Comparison of ENCODE assay signal across 9 cellular contexts in genomic region chr16:87344931-87345631, GRCh38. TPM values are rescaled to one million over a fixed set of nuclear protein-coding genes. Genes with fewer than 3 reads are reported as not detected.
DNase-seq lines count a peak whose midpoint lies in the region; ATAC-seq and TF ChIP-seq lines count a peak whose summit lies in the region.
"Had no signal": no experiment of that assay in that cellular context is flagged by ENCODE, and none has a peak within 500 bp of the region (broad histone marks: within the 10 kb centered on the region; RNA-seq: fewer than 3 reads in every experiment).

No MANE protein-coding gene starts in this region.

- no peaks in the 10 kb centered on the region for H3K27me3 ChIP-seq in H9 (ENCODE audit: insufficient read depth, low read length)
- H3K27me3 ChIP-seq: pancreas had no signal

- TF ChIP-seq CTCF in H9 (conservative IDR thresholded peaks at IDR 0.05) (no peak), fibroblast of the aortic adventitia (IDR thresholded peaks at IDR 0.05; ENCODE audit: insufficient read depth, low read length) (no peak)

- ATAC-seq in activated CD8-positive, alpha-beta memory T cell treated with anti-CD3 and anti-CD28 coated beads, Interleukin-2, amount 10 ng/mL, durations not matched to agents 7 days and 5 days = peak; percentile 72
- ATAC-seq in GM21447 (IDR thresholded peaks at IDR 0.05; ENCODE audit: unreplicated experiment) (no peak), GM21737 (IDR thresholded peaks at IDR 0.05; ENCODE audit: unreplicated experiment) (no peak)

- CTCF ChIA-PET in activated CD8-positive, alpha-beta memory T cell treated with anti-CD3 and anti-CD28 coated beads, Interleukin-2, amount 10 ng/mL, durations not matched to agents 7 days and 5 days (lab: Charles Lee) = interaction anchor here (1.0 to 1.6 kb wide), 3 partner anchors 21 to 39 kb away, joined by 3 to 5 read pairs (median 4); partner anchors contain the start of gene FBXO31

- no peaks in the 10 kb centered on the region for H3K9me3 Mint-ChIP-seq in H9
- H3K9me3 Mint-ChIP-seq in activated CD8-positive, alpha-beta memory T cell treated with anti-CD3 and anti-CD28 coated beads, Interleukin-2, amount 10 ng/mL, durations not matched to agents 7 days and 5 days (ENCODE audit: low read depth) = no peaks in the 10 kb centered on the region

- no peaks in the 10 kb centered on the region for H3K23me2 ChIP-seq in H9 (ENCODE audit: insufficient read length, low read depth, low read length, poor library complexity, severe bottlenecking)

- H3K36me3 Mint-ChIP-seq in H9 (ENCODE audit: insufficient read depth in 1 of 3, low read depth in 3 of 3) = peaks cover 6 to 17% (median 6%) of the 10 kb centered on the region in 3 experiments; a peak in 6 of 7 replicates
- H3K36me3 Mint-ChIP-seq in activated CD8-positive, alpha-beta memory T cell treated with anti-CD3 and anti-CD28 coated beads, Interleukin-2, amount 10 ng/mL, durations not matched to agents 7 days and 5 days = peaks cover 23% of the 10 kb centered on the region

- no peak overlapping the region for H3K56ac ChIP-seq in H9 (ENCODE audit: insufficient read length, low read depth, low read length)

- H3K18ac ChIP-seq in H9 (ENCODE audit: insufficient read length, low read depth, low read length) = no peak overlapping the region

- no peak overlapping the region for H3K4me2 ChIP-seq in H9 (ENCODE audit: insufficient read depth, insufficient read length, low read length)

- no peak overlapping the region for H3K9ac ChIP-seq in H9 (ENCODE audit: extremely low read depth, insufficient read length, low read length)

- no peaks in the 10 kb centered on the region for H3K79me2 ChIP-seq in H9 (ENCODE audit: insufficient read depth, low read length)

- no peak overlapping the region for H2BK12ac ChIP-seq in H9 (ENCODE audit: insufficient read length, low read depth, low read length)

- no peak overlapping the region for H2AFZ ChIP-seq in H9 (ENCODE audit: low read length)

- peaks cover 9 to 29% of the 10 kb centered on the region in 2 experiments for H3K4me1 Mint-ChIP-seq in H9
- H3K4me1 Mint-ChIP-seq in activated CD8-positive, alpha-beta memory T cell treated with anti-CD3 and anti-CD28 coated beads, Interleukin-2, amount 10 ng/mL, durations not matched to agents 7 days and 5 days = peaks cover 18% of the 10 kb centered on the region

- no peak overlapping the region for H3K4me3 ChIP-seq in fibroblast of the aortic adventitia (ENCODE audit: low read depth, low read length)
- H3K4me3 ChIP-seq: pancreas had no signal

- H3K27ac ChIP-seq in H9 (ENCODE audit: insufficient read length, low read depth, low read length) = no peak overlapping the region
- H3K27ac ChIP-seq: pancreas had no signal

- H2BK120ac ChIP-seq in H9 (ENCODE audit: low read depth, low read length, poor library complexity, severe bottlenecking) = no peak overlapping the region

- no peak overlapping the region for H3T11ph ChIP-seq in H9 (ENCODE audit: low read length)

- H3K23ac ChIP-seq in H9 (ENCODE audit: insufficient read length, low read depth, low read length) = no peak overlapping the region

- H3K14ac ChIP-seq in H9 (ENCODE audit: insufficient read depth, low read length) = no peak overlapping the region

- H2BK20ac ChIP-seq in H9 (ENCODE audit: low read depth, low read length, poor library complexity, severe bottlenecking) = no peak overlapping the region

- H2BK5ac ChIP-seq in H9 (ENCODE audit: insufficient read length, low read length) = no peak overlapping the region

- no peak overlapping the region for H2AK5ac ChIP-seq in H9 (ENCODE audit: insufficient read length, low read length)

- no peaks in the 10 kb centered on the region; the same call in 1 of the 2 replicates for H3K4me1 ChIP-seq in H9 (ENCODE audit: insufficient read depth, low read length)
- H3K4me1 ChIP-seq: pancreas had no signal

- H3K27ac Mint-ChIP-seq in H9 = peak overlapping the region; percentile 3 to 93 (median 80); a peak in 6 of 7 replicates
- H3K27ac Mint-ChIP-seq in activated CD8-positive, alpha-beta memory T cell treated with anti-CD3 and anti-CD28 coated beads, Interleukin-2, amount 10 ng/mL, durations not matched to agents 7 days and 5 days = peak overlapping the region; percentile 86

- no peak overlapping the region; a peak in 1 of 5 replicates for H3K4me3 Mint-ChIP-seq in H9
- peak overlapping the region; percentile 62 for H3K4me3 Mint-ChIP-seq in activated CD8-positive, alpha-beta memory T cell treated with anti-CD3 and anti-CD28 coated beads, Interleukin-2, amount 10 ng/mL, durations not matched to agents 7 days and 5 days

- H3K79me1 ChIP-seq in H9 (ENCODE audit: insufficient read depth, low read depth, low read length, poor library complexity, severe bottlenecking) = peaks cover 3% of the 10 kb centered on the region

- H2BK15ac ChIP-seq in H9 (ENCODE audit: low read depth, low read length) = no peak overlapping the region

- no peaks in the 10 kb centered on the region for H3K9me3 ChIP-seq in H9 (ENCODE audit: control insufficient read depth, low read depth, low read length)
- H3K9me3 ChIP-seq: pancreas had no signal

- no peak overlapping the region for H4K5ac ChIP-seq in H9 (ENCODE audit: insufficient read length, low read depth, low read length)

- no peak overlapping the region for H3K4ac ChIP-seq in H9 (ENCODE audit: low read depth, low read length)

- H4K20me1 ChIP-seq in H9 (ENCODE audit: control insufficient read depth, insufficient read depth, insufficient read length) = no peaks in the 10 kb centered on the region

- WGBS in H9 (ENCODE audit: extremely low coverage, insufficient read length, low lambda C conversion rate) = no CpG with 5 or more reads among the region's 17 CpGs

- no peak overlapping the region for H4K8ac ChIP-seq in H9 (replicated peaks; ENCODE audit: insufficient read length, low read depth, low read length)

- H3K27me3 Mint-ChIP-seq in H9 (ENCODE audit: low read depth) = no peaks in the 10 kb centered on the region
- H3K27me3 Mint-ChIP-seq in activated CD8-positive, alpha-beta memory T cell treated with anti-CD3 and anti-CD28 coated beads, Interleukin-2, amount 10 ng/mL, durations not matched to agents 7 days and 5 days = no peaks in the 10 kb centered on the region

- no peak overlapping the region for H4K91ac ChIP-seq in H9 (ENCODE audit: insufficient read length, low read depth, low read length)

- DNase-seq in H9 (peak; percentile 39), fibroblast of the aortic adventitia (ENCODE audit: low read depth) (peak; percentile 20), NCI-H128 (lab: John Stamatoyannopoulos, UW; ENCODE audit: unreplicated experiment) (no peak), medulla oblongata (ENCODE audit: extremely low spot score) (no peak)
- DNase-seq in activated CD8-positive, alpha-beta memory T cell treated with anti-CD3 and anti-CD28 coated beads, Interleukin-2, amount 10 ng/mL, durations not matched to agents 7 days and 5 days = peak; percentile 79
- DNase-seq in stimulated activated CD4-positive, alpha-beta T cell treated with anti-CD3 and anti-CD28 coated beads, TNF-alpha, amount 100 ng/mL, for 1 hour (ENCODE audit: low read depth in 3 of 3, low spot score in 1 of 3) = peak; percentile 14 to 27 (median 25)
- DNase-seq: pancreas had no signal

RNA-seq across cellular contexts. Expression of gene C16orf95, which starts 27.9 kb away (rescaled TPM):
- total RNA-seq in H9 (2021) (4.5 and 5.6 TPM in 2 replicates), fibroblast of the aortic adventitia (ENCODE audit: low replicate concordance) (2.0 and 3.4 TPM in 2 replicates)
- 10 to 100 TPM; 11.2 to 13.6 TPM for total RNA-seq in activated CD8-positive, alpha-beta memory T cell treated with anti-CD3 and anti-CD28 coated beads, Interleukin-2, amount 10 ng/mL, durations not matched to agents 7 days and 5 days

RNA-seq across cellular contexts. Expression of gene FBXO31, which starts 38.5 kb away (rescaled TPM):
- 24.2 and 26.6 TPM in 2 replicates for total RNA-seq in H9 (2021)
- 10 to 100 TPM; 38.8 TPM for total RNA-seq in activated CD8-positive, alpha-beta memory T cell treated with anti-CD3 and anti-CD28 coated beads, Interleukin-2, amount 10 ng/mL, durations not matched to agents 7 days and 5 days
- total RNA-seq in fibroblast of the aortic adventitia (ENCODE audit: low replicate concordance) = 23.1 and 30.4 TPM in 2 replicates

RNA-seq across cellular contexts. Expression of gene MAP1LC3B, which starts 47.1 kb away (rescaled TPM):
- total RNA-seq in H9 (2021) = 47.1 and 52.2 TPM in 2 replicates
- 10 to 100 TPM; 45.4 to 50.8 TPM for total RNA-seq in activated CD8-positive, alpha-beta memory T cell treated with anti-CD3 and anti-CD28 coated beads, Interleukin-2, amount 10 ng/mL, durations not matched to agents 7 days and 5 days
- 22.2 and 54.9 TPM in 2 replicates for total RNA-seq in fibroblast of the aortic adventitia (ENCODE audit: low replicate concordance)

Comparison
In these comparisons a context has a peak if more than half of its experiments do, and no peak if none do; other contexts are left out.
1. DNase-seq: peak in H9 (single experiment), activated CD8-positive, alpha-beta memory T cell treated with anti-CD3 and anti-CD28 coated beads, Interleukin-2, amount 10 ng/mL, durations not matched to agents 7 days and 5 days (single experiment), fibroblast of the aortic adventitia (single experiment) and stimulated activated CD4-positive, alpha-beta T cell treated with anti-CD3 and anti-CD28 coated beads, TNF-alpha, amount 100 ng/mL, for 1 hour (3 of 3); none in NCI-H128 (single experiment) and medulla oblongata (single experiment).